ENCODE assay signal across 9 cellular contexts in genomic region chr1:72366473-72366872, GRCh38.
DNase-seq lines count a peak whose midpoint lies in the region; ATAC-seq and TF ChIP-seq lines count a peak whose summit lies in the region.
"Had no signal": no experiment of that assay in that cellular context is flagged by ENCODE, and none has a peak within 500 bp of the region (broad histone marks: within the 10 kb centered on the region; RNA-seq: fewer than 3 reads in every experiment).

No MANE protein-coding gene starts in this region.

- in situ Hi-C loops in transverse colon (cut with MboI; ENCODE audit: low pct_ligation_motif_present in 1 of 4, low pct_unique_long_range_greater_than_20kb in 1 of 4, low sequenced_read_pairs in 3 of 4), result no loop called here

- no peak for TF ChIP-seq EP300 in ovary (IDR thresholded peaks at IDR 0.05)
- no peak for TF ChIP-seq EP300 in transverse colon (IDR thresholded peaks at IDR 0.05; ENCODE audit: low read depth)

- DNase-seq in A172 (ENCODE audit: low spot score) (peak; percentile 16), HPDE6-E6E7 (ENCODE audit: extremely low spot score) (peak; percentile 29), OCI-M1 (lab: John Stamatoyannopoulos, UW) (peak; percentile 57), fibroblast of the aortic adventitia (ENCODE audit: low read depth) (peak; percentile 63), ovary (no peak), transverse colon (no peak)

- TF ChIP-seq CTCF in fibroblast of the aortic adventitia (IDR thresholded peaks at IDR 0.05; ENCODE audit: insufficient read depth, low read length) (no peak), ovary (IDR thresholded peaks at IDR 0.05) (no peak), transverse colon (IDR thresholded peaks at IDR 0.05) (no peak)

- H3K4me3 ChIP-seq in fibroblast of the aortic adventitia (ENCODE audit: low read depth, low read length), result no peak overlapping the region
- H3K4me3 ChIP-seq in ovary, result no peak overlapping the region
- H3K4me3 ChIP-seq in transverse colon, result no peak overlapping the region

- H3K9me3 ChIP-seq in ovary, result no peaks in the 10 kb centered on the region
- no peaks in the 10 kb centered on the region for H3K9me3 ChIP-seq in transverse colon

- H3K27ac ChIP-seq in ovary (no peak overlapping the region), transverse colon (no peak overlapping the region)
- H3K27ac ChIP-seq: C4-2B had no signal

- ATAC-seq in GM18858 (IDR thresholded peaks at IDR 0.05; ENCODE audit: unreplicated experiment) (no peak), GM21367 (IDR thresholded peaks at IDR 0.05; ENCODE audit: unreplicated experiment) (no peak)

- no peaks in the 10 kb centered on the region for H3K27me3 ChIP-seq in ovary
- H3K27me3 ChIP-seq in transverse colon, result no peaks in the 10 kb centered on the region

- intact Hi-C loops in ovary (cut with DNase I) (no loop called here), transverse colon (cut with DNase I; ENCODE audit: low total_unique reads) (no loop called here)

- H3K36me3 ChIP-seq in ovary (no peaks in the 10 kb centered on the region), transverse colon (no peaks in the 10 kb centered on the region)

- H3K4me1 ChIP-seq in ovary (ENCODE audit: insufficient read depth), result no peaks in the 10 kb centered on the region
- H3K4me1 ChIP-seq in transverse colon, result no peaks in the 10 kb centered on the region

- TF ChIP-seq POLR2A in ovary (IDR thresholded peaks at IDR 0.05) (no peak), transverse colon (IDR thresholded peaks at IDR 0.05) (no peak)

- WGBS in ovary, 3 donors, result 87 to 91% (median 91%) methylated on average over 1 of the region's 1 CpG
- WGBS in transverse colon (ENCODE audit: low coverage in 1 of 2), 2 donors, result 15 to 33% methylated on average over 1 of the region's 1 CpG

Comparison
In these comparisons a context has a peak if more than half of its experiments do, and no peak if none do; other contexts are left out.
1. DNase-seq: peak in A172 (single experiment), HPDE6-E6E7 (single experiment), OCI-M1 (single experiment) and fibroblast of the aortic adventitia (single experiment); none in ovary (0 of 5) and transverse colon (single experiment).